In genomic region chr6:157551041-157551832, GRCh38 we compare ENCODE assay signal across 19 cellular contexts.
A peak's percentile ranks its signal among the peaks of the same experiment; 100 is the strongest.
DNase-seq lines count a peak whose midpoint lies in the region; ATAC-seq and TF ChIP-seq lines count a peak whose summit lies in the region.
"Had no signal": no experiment of that assay in that cellular context is flagged by ENCODE, and none has a peak within 500 bp of the region (broad histone marks: within the 10 kb centered on the region; RNA-seq: fewer than 3 reads in every experiment).

No MANE protein-coding gene starts in this region.

- TF ChIP-seq POLR2A in breast epithelium (IDR thresholded peaks at IDR 0.05): no peak

- DNase-seq in MCF 10A (ENCODE audit: unreplicated experiment) (peak; percentile 81), breast epithelium (ENCODE audit: low spot score in 2 of 2) (no peak), islet precursor cell (peak; percentile 82), H4 (ENCODE audit: low spot score) (no peak), DMS53 (lab: John Stamatoyannopoulos, UW) (no peak)
- DNase-seq in activated CD8-positive, alpha-beta T cell treated with anti-CD3 and anti-CD28 coated beads for 36 hours: peak; percentile 15
- DNase-seq: activated CD4-positive, CD25-positive, alpha-beta regulatory T cell; activated T-cell treated with anti-CD3 and anti-CD28 coated beads, Interleukin-2, amount 50 U/mL, for 24 hours; DMS 273 treated with DMSO at 0.1 percent for 48 hours; dorsolateral prefrontal cortex; foreskin melanocyte; KBM-7; NCI-H1436 treated with DMSO at 0.1 percent for 48 hours; NCI-H510A; thyroid gland had no signal

- no peaks in the 10 kb centered on the region for H3K9me3 ChIP-seq in breast epithelium
- H3K9me3 ChIP-seq: ascending aorta, prostate gland, thyroid gland had no signal

- H3K4me3 ChIP-seq in breast epithelium: no peak overlapping the region
- H3K4me3 ChIP-seq: ascending aorta, dorsolateral prefrontal cortex, prostate gland, thyroid gland had no signal

- H3K36me3 ChIP-seq in breast epithelium: no peaks in the 10 kb centered on the region
- H3K36me3 ChIP-seq: ascending aorta, prostate gland, thyroid gland had no signal

- no peaks in the 10 kb centered on the region for H3K27me3 ChIP-seq in breast epithelium
- H3K27me3 ChIP-seq: ascending aorta, dorsolateral prefrontal cortex, thyroid gland had no signal

- intact Hi-C loops in MCF 10A (cut with micrococcal nuclease) (loop anchor here (5.0 kb wide), 1 partner anchor 169 kb away; the partner anchor contains the start of gene ZDHHC14), breast epithelium (cut with DNase I; ENCODE audit: low total_unique reads) (no loop called here)
- intact Hi-C loops in activated CD8-positive, alpha-beta T cell treated with anti-CD3 and anti-CD28 coated beads for 36 hours (cut with micrococcal nuclease): no loop called here

- no peak overlapping the region for H3K27ac ChIP-seq in breast epithelium
- H3K27ac ChIP-seq: ascending aorta, dorsolateral prefrontal cortex, prostate gland, thyroid gland had no signal

- POLR2A ChIA-PET in MCF 10A (lab: Yijun Ruan, JAX): interaction anchor here (0.9 to 2.0 kb wide), 3 partner anchors 8 to 227 kb away, joined by 3 to 8 read pairs (median 3); no protein-coding TSS in a partner anchor
- POLR2A ChIA-PET in activated CD8-positive, alpha-beta T cell treated with anti-CD3 and anti-CD28 coated beads for 36 hours (lab: Charles Lee): interaction anchor here (0.6 to 0.8 kb wide), 2 partner anchors 9 to 221 kb away, joined by 3 read pairs; no protein-coding TSS in a partner anchor

- H3K36me3 Mint-ChIP-seq in MCF 10A (ENCODE audit: insufficient read depth, unreplicated experiment): no peaks in the 10 kb centered on the region
- H3K36me3 Mint-ChIP-seq in activated CD8-positive, alpha-beta T cell treated with anti-CD3 and anti-CD28 coated beads for 36 hours (ENCODE audit: low read depth): no peaks in the 10 kb centered on the region
- H3K36me3 Mint-ChIP-seq in stimulated activated naive CD8-positive, alpha-beta T cell treated with anti-CD3 and anti-CD28 coated beads, Interleukin-15, Interleukin-2, amounts not matched to agents 100 ng/mL and 50 ng/mL, for 24 hours (ENCODE audit: low read depth): peaks cover 12% of the 10 kb centered on the region

- ATAC-seq in activated CD8-positive, alpha-beta T cell treated with anti-CD3 and anti-CD28 coated beads for 36 hours: no peak
- no peak for ATAC-seq in HG03196 (IDR thresholded peaks at IDR 0.05; ENCODE audit: unreplicated experiment)

- no TSS peak for BruUV-seq in MCF 10A (replicated peaks; lab: Mats Ljungman, UMichigan)

- peak overlapping the region; percentile 83 for H3K27ac Mint-ChIP-seq in MCF 10A (ENCODE audit: low read depth, unreplicated experiment)
- peak overlapping the region; percentile 74 for H3K27ac Mint-ChIP-seq in activated CD8-positive, alpha-beta T cell treated with anti-CD3 and anti-CD28 coated beads for 36 hours
- H3K27ac Mint-ChIP-seq in stimulated activated naive CD8-positive, alpha-beta T cell treated with anti-CD3 and anti-CD28 coated beads, Interleukin-15, Interleukin-2, amounts not matched to agents 100 ng/mL and 50 ng/mL, for 24 hours: peak overlapping the region; percentile 74

- no peaks in the 10 kb centered on the region for H3K4me1 ChIP-seq in breast epithelium
- H3K4me1 ChIP-seq: ascending aorta, prostate gland had no signal

- H3K4me3 Mint-ChIP-seq in MCF 10A (ENCODE audit: unreplicated experiment): no peak overlapping the region
- H3K4me3 Mint-ChIP-seq in activated CD8-positive, alpha-beta T cell treated with anti-CD3 and anti-CD28 coated beads for 36 hours: no peak overlapping the region
- H3K4me3 Mint-ChIP-seq in stimulated activated naive CD8-positive, alpha-beta T cell treated with anti-CD3 and anti-CD28 coated beads, Interleukin-15, Interleukin-2, amounts not matched to agents 100 ng/mL and 50 ng/mL, for 24 hours: no peak overlapping the region
- H3K4me3 Mint-ChIP-seq: activated T-cell treated with anti-CD3 and anti-CD28 coated beads, Interleukin-2, amount 50 U/mL, for 24 hours had no signal

- H3K27me3 Mint-ChIP-seq in MCF 10A (ENCODE audit: insufficient read depth, unreplicated experiment): no peaks in the 10 kb centered on the region
- peaks cover 3% of the 10 kb centered on the region for H3K27me3 Mint-ChIP-seq in activated CD8-positive, alpha-beta T cell treated with anti-CD3 and anti-CD28 coated beads for 36 hours
- H3K27me3 Mint-ChIP-seq in stimulated activated naive CD8-positive, alpha-beta T cell treated with anti-CD3 and anti-CD28 coated beads, Interleukin-15, Interleukin-2, amounts not matched to agents 100 ng/mL and 50 ng/mL, for 24 hours: peaks cover 3% of the 10 kb centered on the region
- H3K27me3 Mint-ChIP-seq: activated T-cell treated with anti-CD3 and anti-CD28 coated beads, Interleukin-2, amount 50 U/mL, for 24 hours had no signal

- TF ChIP-seq CTCF in MCF 10A (IDR thresholded peaks at IDR 0.05; ENCODE audit: unreplicated experiment) (no peak), breast epithelium (IDR thresholded peaks at IDR 0.05) (no peak)
- no peak for TF ChIP-seq CTCF in activated CD8-positive, alpha-beta T cell treated with anti-CD3 and anti-CD28 coated beads for 36 hours (IDR thresholded peaks at IDR 0.05)

- CTCF ChIA-PET in MCF 10A (lab: Yijun Ruan, JAX): interaction anchor here (0.8 kb wide), 1 partner anchor 236 kb away, joined by 4 read pairs; no protein-coding TSS in a partner anchor
- CTCF ChIA-PET in activated CD8-positive, alpha-beta T cell treated with anti-CD3 and anti-CD28 coated beads for 36 hours (lab: Charles Lee): no interaction called here

- no peaks in the 10 kb centered on the region for H3K9me3 Mint-ChIP-seq in MCF 10A (ENCODE audit: unreplicated experiment)
- peaks cover 3% of the 10 kb centered on the region for H3K9me3 Mint-ChIP-seq in activated CD8-positive, alpha-beta T cell treated with anti-CD3 and anti-CD28 coated beads for 36 hours
- H3K9me3 Mint-ChIP-seq in stimulated activated naive CD8-positive, alpha-beta T cell treated with anti-CD3 and anti-CD28 coated beads, Interleukin-15, Interleukin-2, amounts not matched to agents 100 ng/mL and 50 ng/mL, for 24 hours: peaks cover 4% of the 10 kb centered on the region
- H3K9me3 Mint-ChIP-seq: activated T-cell treated with anti-CD3 and anti-CD28 coated beads, Interleukin-2, amount 50 U/mL, for 24 hours had no signal

- peaks cover 17% of the 10 kb centered on the region for H3K4me1 Mint-ChIP-seq in MCF 10A (ENCODE audit: insufficient read depth, unreplicated experiment)
- peaks cover 29% of the 10 kb centered on the region for H3K4me1 Mint-ChIP-seq in activated CD8-positive, alpha-beta T cell treated with anti-CD3 and anti-CD28 coated beads for 36 hours (ENCODE audit: low read depth)
- peaks cover 38% of the 10 kb centered on the region for H3K4me1 Mint-ChIP-seq in stimulated activated naive CD8-positive, alpha-beta T cell treated with anti-CD3 and anti-CD28 coated beads, Interleukin-15, Interleukin-2, amounts not matched to agents 100 ng/mL and 50 ng/mL, for 24 hours (ENCODE audit: low read depth)

Comparison
In these comparisons a context has a peak if more than half of its experiments do, and no peak if none do; other contexts are left out.
1. DNase-seq: peak in MCF 10A (single experiment), activated CD8-positive, alpha-beta T cell treated with anti-CD3 and anti-CD28 coated beads for 36 hours (single experiment) and islet precursor cell (single experiment); none in breast epithelium (0 of 2), H4 (single experiment) and DMS53 (single experiment).
2. Peak in every context shown above with its lines, with median percentiles within 50 percentile points of each other: H3K27ac Mint-ChIP-seq.